Comparison of ENCODE assay signal across 15 cellular contexts in genomic region chr5:32153723-32154122, GRCh38. TPM values are rescaled to one million over a fixed set of nuclear protein-coding genes. Genes with fewer than 3 reads are reported as not detected.
DNase-seq lines count a peak whose midpoint lies in the region; ATAC-seq and TF ChIP-seq lines count a peak whose summit lies in the region.
"Had no signal": no experiment of that assay in that cellular context is flagged by ENCODE, and none has a peak within 500 bp of the region (broad histone marks: within the 10 kb centered on the region; RNA-seq: fewer than 3 reads in every experiment).

No MANE protein-coding gene starts in this region.

- H3K27ac ChIP-seq in mesenchymal stem cell (ENCODE audit: low read length, poor library complexity, severe bottlenecking) = no peak overlapping the region

- H3K9ac ChIP-seq in mesenchymal stem cell (ENCODE audit: low read length) = no peak overlapping the region
- H3K9ac ChIP-seq: BLaER1 treated with 17β-estradiol and CSF1 and Interleukin-3, amounts not matched to agents 10 nM and 100 nM had no signal

- CTCF ChIA-PET in Calu3 (lab: Charles Lee) = no interaction called here

- H2AFZ ChIP-seq in mesenchymal stem cell (ENCODE audit: low read depth, low read length) = no peak overlapping the region

- no peak overlapping the region for H2BK5ac ChIP-seq in mesenchymal stem cell (ENCODE audit: low read depth, low read length, poor library complexity, severe bottlenecking)

- peaks cover 31 to 57% of the 10 kb centered on the region in 2 donors for H3K4me1 Mint-ChIP-seq in effector memory CD8-positive, alpha-beta T cell (ENCODE audit: low read depth in 2 of 2)
- H3K4me1 Mint-ChIP-seq in Calu3 (ENCODE audit: low read depth, unreplicated experiment) (peaks cover 16% of the 10 kb centered on the region), CD14-positive monocyte (peaks cover 30% of the 10 kb centered on the region)

- no peak overlapping the region for H3K4ac ChIP-seq in mesenchymal stem cell (ENCODE audit: low read depth in 1 of 2, low read length in 2 of 2)

- peaks cover 17% of the 10 kb centered on the region for H3K36me3 Mint-ChIP-seq in effector memory CD8-positive, alpha-beta T cell (ENCODE audit: insufficient read depth)
- H3K36me3 Mint-ChIP-seq in Calu3 (ENCODE audit: insufficient read depth, unreplicated experiment) (peaks cover 10% of the 10 kb centered on the region), CD14-positive monocyte (peaks cover 5% of the 10 kb centered on the region in 2 donors)

- DNase-seq in GM03348 (ENCODE audit: low spot score) = peak; percentile 17
- peak; percentile 42 for DNase-seq in LNCaP clone FGC (ENCODE audit: low read depth)
- DNase-seq in effector memory CD8-positive, alpha-beta T cell = no peak
- DNase-seq in mesenchymal stem cell = peak; percentile 27
- DNase-seq in Calu3 = no peak
- DNase-seq in DMS53 treated with DMSO at 0.1 percent for 48 hours (lab: John Stamatoyannopoulos, UW; ENCODE audit: unreplicated experiment) = no peak
- DNase-seq in Ammon's horn (ENCODE audit: low spot score) = no peak
- no peak for DNase-seq in CD14-positive monocyte (ENCODE audit: low spot score)
- DNase-seq: activated CD4-positive, alpha-beta memory T cell treated with anti-CD3 and anti-CD28 coated beads, Interleukin-2, amount 10 ng/mL, durations not matched to agents 7 days and 5 days; kidney; NCI-H187 treated with DMSO at 0.1 percent for 48 hours; RPMI8226; stimulated activated CD4-positive, alpha-beta T cell treated with anti-CD3 and anti-CD28 coated beads, Interleukin-1b, Interleukin-23, amount 100 ng/mL, for 48 hours had no signal

- H3K36me3 ChIP-seq in mesenchymal stem cell (ENCODE audit: control insufficient read depth in 1 of 2, insufficient read depth in 2 of 2, low read depth in 1 of 2, low read length in 2 of 2) = peaks cover 0 to 10% of the 10 kb centered on the region in 2 experiments
- H3K36me3 ChIP-seq: thoracic aorta had no signal

- 84% methylated on average over 2 of the region's 3 CpGs for WGBS in mesenchymal stem cell

- no peak for ATAC-seq in effector memory CD8-positive, alpha-beta T cell (replicated peaks)

- no peak overlapping the region for H2BK120ac ChIP-seq in mesenchymal stem cell (ENCODE audit: low read depth, low read length)

- TF ChIP-seq CTCF in LNCaP clone FGC (IDR thresholded peaks at IDR 0.05; ENCODE audit: control insufficient read depth, extremely low read depth, insufficient read depth) (no peak), Calu3 (IDR thresholded peaks at IDR 0.05; ENCODE audit: unreplicated experiment) (no peak), CD14-positive monocyte (IDR thresholded peaks at IDR 0.05) (no peak)

- H3K27ac Mint-ChIP-seq in effector memory CD8-positive, alpha-beta T cell = peak overlapping the region in 1 of 2 donors; percentile 4
- H3K27ac Mint-ChIP-seq in Calu3 (ENCODE audit: unreplicated experiment) (no peak overlapping the region), CD14-positive monocyte (peak overlapping the region in 1 of 7 donors; percentile 39)
- H3K27ac Mint-ChIP-seq: activated CD4-positive, alpha-beta memory T cell treated with anti-CD3 and anti-CD28 coated beads, Interleukin-2, amount 10 ng/mL, durations not matched to agents 7 days and 5 days had no signal

- H2AK5ac ChIP-seq in mesenchymal stem cell (ENCODE audit: low read length, severe bottlenecking) = no peak overlapping the region

- peak overlapping the region in 1 of 2 experiments; percentile 33 for H3K18ac ChIP-seq in mesenchymal stem cell (ENCODE audit: low read depth in 1 of 2, low read length in 2 of 2)

- H3K23ac ChIP-seq in mesenchymal stem cell (ENCODE audit: low read length in 2 of 2) = no peak overlapping the region

- H3K14ac ChIP-seq in mesenchymal stem cell (ENCODE audit: low read length in 2 of 2) = no peak overlapping the region

- H4K8ac ChIP-seq in mesenchymal stem cell (ENCODE audit: low read length) = no peak overlapping the region

- H3K4me3 Mint-ChIP-seq in effector memory CD8-positive, alpha-beta T cell = peak overlapping the region; percentile 22 to 55
- no peak overlapping the region for H3K4me3 Mint-ChIP-seq in Calu3 (ENCODE audit: low read depth, unreplicated experiment)
- H3K4me3 Mint-ChIP-seq in CD14-positive monocyte = no peak overlapping the region
- H3K4me3 Mint-ChIP-seq: activated CD4-positive, alpha-beta memory T cell treated with anti-CD3 and anti-CD28 coated beads, Interleukin-2, amount 10 ng/mL, durations not matched to agents 7 days and 5 days had no signal

- no peak overlapping the region for H4K91ac ChIP-seq in mesenchymal stem cell (ENCODE audit: low read length)

- no peaks in the 10 kb centered on the region for H3K27me3 ChIP-seq in mesenchymal stem cell (ENCODE audit: control insufficient read depth in 1 of 2, insufficient read depth in 1 of 2, low read length in 2 of 2)
- H3K27me3 ChIP-seq: BLaER1 treated with 17β-estradiol and CSF1 and Interleukin-3, amounts not matched to agents 10 nM and 100 nM had no signal

- H2BK15ac ChIP-seq in mesenchymal stem cell (ENCODE audit: low read depth, poor library complexity, severe bottlenecking) = no peak overlapping the region

- intact Hi-C loops in Calu3 (cut with micrococcal nuclease; ENCODE audit: unreplicated experiment) = no loop called here
- intact Hi-C loops in CD14-positive monocyte (cut with micrococcal nuclease) = no loop called here

- H2BK12ac ChIP-seq in mesenchymal stem cell (ENCODE audit: low read length in 2 of 2) = no peak overlapping the region

- H3K4me1 ChIP-seq in mesenchymal stem cell (ENCODE audit: control insufficient read depth, insufficient read depth, low read depth, low read length) = peaks cover 2% of the 10 kb centered on the region

- no peaks in the 10 kb centered on the region for H3K79me1 ChIP-seq in mesenchymal stem cell (replicated peaks; ENCODE audit: low read length, poor library complexity, severe bottlenecking)

- no peak overlapping the region for H3K4me2 ChIP-seq in mesenchymal stem cell (ENCODE audit: low read length, poor library complexity, severe bottlenecking)

- H3K4me3 ChIP-seq in LNCaP clone FGC (ENCODE audit: low read depth, low read length) (peak overlapping the region; percentile 24; the same call in 1 of the 2 replicates), mesenchymal stem cell (ENCODE audit: insufficient read depth in 1 of 2, low read depth in 1 of 2, low read length in 2 of 2) (no peak overlapping the region)
- H3K4me3 ChIP-seq: BLaER1 treated with 17β-estradiol and CSF1 and Interleukin-3, amounts not matched to agents 10 nM and 100 nM; thoracic aorta had no signal

- BruUV-seq in Calu3 (replicated peaks; lab: Mats Ljungman, UMichigan) = no TSS peak

- no peaks in the 10 kb centered on the region for H3K27me3 Mint-ChIP-seq in effector memory CD8-positive, alpha-beta T cell
- H3K27me3 Mint-ChIP-seq in Calu3 (ENCODE audit: unreplicated experiment) (no peaks in the 10 kb centered on the region), CD14-positive monocyte (ENCODE audit: low read depth in 3 of 3) (no peaks in the 10 kb centered on the region)
- H3K27me3 Mint-ChIP-seq: activated CD4-positive, alpha-beta memory T cell treated with anti-CD3 and anti-CD28 coated beads, Interleukin-2, amount 10 ng/mL, durations not matched to agents 7 days and 5 days had no signal

- H3K9me3 Mint-ChIP-seq in effector memory CD8-positive, alpha-beta T cell = no peaks in the 10 kb centered on the region
- H3K9me3 Mint-ChIP-seq in Calu3 (ENCODE audit: low read depth, unreplicated experiment) = no peaks in the 10 kb centered on the region
- no peaks in the 10 kb centered on the region for H3K9me3 Mint-ChIP-seq in CD14-positive monocyte
- H3K9me3 Mint-ChIP-seq: activated CD4-positive, alpha-beta memory T cell treated with anti-CD3 and anti-CD28 coated beads, Interleukin-2, amount 10 ng/mL, durations not matched to agents 7 days and 5 days had no signal

- H3K9me3 ChIP-seq in mesenchymal stem cell (ENCODE audit: control insufficient read depth, low read length) = no peaks in the 10 kb centered on the region
- H3K9me3 ChIP-seq: thoracic aorta had no signal

RNA-seq across cellular contexts. Expression of gene GOLPH3, which starts 20.4 kb away (rescaled TPM):
- polyA plus RNA-seq in mesenchymal stem cell (2013, experiment 1 of 2) = 85.7 TPM
- polyA plus RNA-seq in mesenchymal stem cell (2013, experiment 2 of 2) = 89.2 TPM
- total RNA-seq in Calu3 (2022) = 115 and 123 TPM in 2 replicates
- polyA plus RNA-seq in CD14-positive monocyte = 100 to 1,000 TPM; 105 to 108 TPM

Comparison
In these comparisons a context has a peak if more than half of its experiments do, and no peak if none do; other contexts are left out.
1. DNase-seq: peak in GM03348 (single experiment), LNCaP clone FGC (single experiment) and mesenchymal stem cell (single experiment); none in effector memory CD8-positive, alpha-beta T cell (0 of 3), Calu3 (single experiment), DMS53 treated with DMSO at 0.1 percent for 48 hours (single experiment), Ammon's horn (single experiment) and CD14-positive monocyte (single experiment).
2. H3K4me3 Mint-ChIP-seq: peak in effector memory CD8-positive, alpha-beta T cell (2 of 2); none in Calu3 (single experiment) and CD14-positive monocyte (0 of 2).